1 cellular context compared by ENCODE assay signal in the genomic region with DNA sequence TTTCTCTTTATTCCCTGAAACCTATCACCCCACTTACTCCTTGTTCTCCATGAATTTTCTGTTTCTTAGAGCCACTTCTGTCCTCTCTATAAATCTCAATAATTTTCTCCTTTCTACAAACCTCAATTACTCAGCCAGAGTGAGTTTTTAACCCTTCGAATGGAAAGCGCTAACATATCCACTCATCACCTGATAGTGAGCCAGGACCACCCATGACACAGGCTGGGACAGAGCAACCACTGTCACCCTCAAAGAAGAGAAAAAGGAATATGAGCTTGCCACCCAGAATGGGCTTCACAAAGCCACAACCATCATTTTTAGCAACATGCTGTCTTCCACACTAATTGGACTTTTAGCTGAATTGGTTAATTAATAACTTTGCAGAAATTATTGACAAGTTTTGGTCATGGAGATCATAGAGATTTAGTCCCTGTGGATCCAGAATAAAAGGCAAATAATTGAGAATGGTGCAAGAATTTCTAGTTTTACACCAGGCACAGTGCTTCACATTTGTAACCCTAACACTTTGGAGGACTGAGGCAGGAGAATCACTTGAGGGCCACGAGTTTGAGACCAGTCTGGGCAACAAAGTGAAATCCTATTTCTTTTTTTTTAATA.
TF ChIP-seq lines count a peak whose summit lies in the region.

No MANE protein-coding gene starts in this region.

TF ChIP-seq in HepG2, 621 proteins besides CTCF, POLR2A, EP300 and RAD21:
- TF ChIP-seq SUZ12 (IDR thresholded peaks at IDR 0.05; ENCODE audit: low read depth, low read length) = no peak
- no peak for TF ChIP-seq JUND (CRISPR knock-in tag; IDR thresholded peaks at IDR 0.05)
- TF ChIP-seq, protein P1, sequence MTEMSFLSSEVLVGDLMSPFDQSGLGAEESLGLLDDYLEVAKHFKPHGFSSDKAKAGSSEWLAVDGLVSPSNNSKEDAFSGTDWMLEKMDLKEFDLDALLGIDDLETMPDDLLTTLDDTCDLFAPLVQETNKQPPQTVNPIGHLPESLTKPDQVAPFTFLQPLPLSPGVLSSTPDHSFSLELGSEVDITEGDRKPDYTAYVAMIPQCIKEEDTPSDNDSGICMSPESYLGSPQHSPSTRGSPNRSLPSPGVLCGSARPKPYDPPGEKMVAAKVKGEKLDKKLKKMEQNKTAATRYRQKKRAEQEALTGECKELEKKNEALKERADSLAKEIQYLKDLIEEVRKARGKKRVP (CRISPR knock-in tag; IDR thresholded peaks at IDR 0.05) = peak in 1 of 2 experiments; percentile 90; a peak in 2 of 4 replicates
- peak; percentile 63 for TF ChIP-seq MIXL1 (CRISPR knock-in tag; IDR thresholded peaks at IDR 0.05)
- TF ChIP-seq GATAD2A (CRISPR knock-in tag; IDR thresholded peaks at IDR 0.05) = 0 out of 2 replicates have a peak, but pooled peaks have one; percentile 17
- TF ChIP-seq, protein P2, sequence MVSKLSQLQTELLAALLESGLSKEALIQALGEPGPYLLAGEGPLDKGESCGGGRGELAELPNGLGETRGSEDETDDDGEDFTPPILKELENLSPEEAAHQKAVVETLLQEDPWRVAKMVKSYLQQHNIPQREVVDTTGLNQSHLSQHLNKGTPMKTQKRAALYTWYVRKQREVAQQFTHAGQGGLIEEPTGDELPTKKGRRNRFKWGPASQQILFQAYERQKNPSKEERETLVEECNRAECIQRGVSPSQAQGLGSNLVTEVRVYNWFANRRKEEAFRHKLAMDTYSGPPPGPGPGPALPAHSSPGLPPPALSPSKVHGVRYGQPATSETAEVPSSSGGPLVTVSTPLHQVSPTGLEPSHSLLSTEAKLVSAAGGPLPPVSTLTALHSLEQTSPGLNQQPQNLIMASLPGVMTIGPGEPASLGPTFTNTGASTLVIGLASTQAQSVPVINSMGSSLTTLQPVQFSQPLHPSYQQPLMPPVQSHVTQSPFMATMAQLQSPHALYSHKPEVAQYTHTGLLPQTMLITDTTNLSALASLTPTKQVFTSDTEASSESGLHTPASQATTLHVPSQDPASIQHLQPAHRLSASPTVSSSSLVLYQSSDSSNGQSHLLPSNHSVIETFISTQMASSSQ (IDR thresholded peaks at IDR 0.05; ENCODE audit: low read depth) = peak; percentile 61; the same call in 1 of the 2 replicates
- TF ChIP-seq, protein P2 (CRISPR knock-in tag; IDR thresholded peaks at IDR 0.05; ENCODE audit: borderline replicate concordance) = no peak
- TF ChIP-seq MEIS1 (CRISPR knock-in tag; IDR thresholded peaks at IDR 0.05; ENCODE audit: borderline replicate concordance) = no peak
- TF ChIP-seq, protein P3, sequence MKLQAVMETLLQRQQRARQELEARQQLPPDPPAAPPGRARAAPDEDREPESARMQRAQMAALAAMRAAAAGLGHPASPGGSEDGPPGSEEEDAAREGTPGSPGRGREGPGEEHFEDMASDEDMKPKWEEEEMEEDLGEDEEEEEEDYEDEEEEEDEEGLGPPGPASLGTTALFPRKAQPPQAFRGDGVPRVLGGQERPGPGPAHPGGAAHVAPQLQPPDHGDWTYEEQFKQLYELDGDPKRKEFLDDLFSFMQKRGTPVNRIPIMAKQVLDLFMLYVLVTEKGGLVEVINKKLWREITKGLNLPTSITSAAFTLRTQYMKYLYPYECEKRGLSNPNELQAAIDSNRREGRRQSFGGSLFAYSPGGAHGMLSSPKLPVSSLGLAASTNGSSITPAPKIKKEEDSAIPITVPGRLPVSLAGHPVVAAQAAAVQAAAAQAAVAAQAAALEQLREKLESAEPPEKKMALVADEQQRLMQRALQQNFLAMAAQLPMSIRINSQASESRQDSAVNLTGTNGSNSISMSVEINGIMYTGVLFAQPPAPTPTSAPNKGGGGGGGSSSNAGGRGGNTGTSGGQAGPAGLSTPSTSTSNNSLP (IDR thresholded peaks at IDR 0.05; ENCODE audit: low read depth, low read length) = peak; percentile 30; the same call in 1 of the 2 replicates
- no peak for TF ChIP-seq CREM (IDR thresholded peaks at IDR 0.05)
- TF ChIP-seq CREM (CRISPR knock-in tag; IDR thresholded peaks at IDR 0.05) = no peak
- TF ChIP-seq HNF4A (CRISPR knock-in tag; IDR thresholded peaks at IDR 0.05) = peak; percentile 35; the same call in 1 of the 2 replicates
- TF ChIP-seq BCL6 (CRISPR knock-in tag; IDR thresholded peaks at IDR 0.05) = 0 out of 2 replicates have a peak, but pooled peaks have one; percentile 10
- TF ChIP-seq FOXA3 (CRISPR knock-in tag; IDR thresholded peaks at IDR 0.05) = 0 out of 2 replicates have a peak, but pooled peaks have one; percentile 12
- peak; percentile 44 for TF ChIP-seq ASH2L (IDR thresholded peaks at IDR 0.05; ENCODE audit: insufficient read length, low read depth, low read length)
- TF ChIP-seq NCOR1 (IDR thresholded peaks at IDR 0.05; ENCODE audit: borderline replicate concordance, low read length) = 0 out of 2 replicates have a peak, but pooled peaks have one; percentile 19
- TF ChIP-seq, protein P4, sequence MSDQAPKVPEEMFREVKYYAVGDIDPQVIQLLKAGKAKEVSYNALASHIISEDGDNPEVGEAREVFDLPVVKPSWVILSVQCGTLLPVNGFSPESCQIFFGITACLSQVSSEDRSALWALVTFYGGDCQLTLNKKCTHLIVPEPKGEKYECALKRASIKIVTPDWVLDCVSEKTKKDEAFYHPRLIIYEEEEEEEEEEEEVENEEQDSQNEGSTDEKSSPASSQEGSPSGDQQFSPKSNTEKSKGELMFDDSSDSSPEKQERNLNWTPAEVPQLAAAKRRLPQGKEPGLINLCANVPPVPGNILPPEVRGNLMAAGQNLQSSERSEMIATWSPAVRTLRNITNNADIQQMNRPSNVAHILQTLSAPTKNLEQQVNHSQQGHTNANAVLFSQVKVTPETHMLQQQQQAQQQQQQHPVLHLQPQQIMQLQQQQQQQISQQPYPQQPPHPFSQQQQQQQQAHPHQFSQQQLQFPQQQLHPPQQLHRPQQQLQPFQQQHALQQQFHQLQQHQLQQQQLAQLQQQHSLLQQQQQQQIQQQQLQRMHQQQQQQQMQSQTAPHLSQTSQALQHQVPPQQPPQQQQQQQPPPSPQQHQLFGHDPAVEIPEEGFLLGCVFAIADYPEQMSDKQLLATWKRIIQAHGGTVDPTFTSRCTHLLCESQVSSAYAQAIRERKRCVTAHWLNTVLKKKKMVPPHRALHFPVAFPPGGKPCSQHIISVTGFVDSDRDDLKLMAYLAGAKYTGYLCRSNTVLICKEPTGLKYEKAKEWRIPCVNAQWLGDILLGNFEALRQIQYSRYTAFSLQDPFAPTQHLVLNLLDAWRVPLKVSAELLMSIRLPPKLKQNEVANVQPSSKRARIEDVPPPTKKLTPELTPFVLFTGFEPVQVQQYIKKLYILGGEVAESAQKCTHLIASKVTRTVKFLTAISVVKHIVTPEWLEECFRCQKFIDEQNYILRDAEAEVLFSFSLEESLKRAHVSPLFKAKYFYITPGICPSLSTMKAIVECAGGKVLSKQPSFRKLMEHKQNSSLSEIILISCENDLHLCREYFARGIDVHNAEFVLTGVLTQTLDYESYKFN (CRISPR knock-in tag; conservative IDR thresholded peaks at IDR 0.05) = 0 out of 2 replicates have a peak, but pooled peaks have one; percentile 40
- TF ChIP-seq, protein P5, sequence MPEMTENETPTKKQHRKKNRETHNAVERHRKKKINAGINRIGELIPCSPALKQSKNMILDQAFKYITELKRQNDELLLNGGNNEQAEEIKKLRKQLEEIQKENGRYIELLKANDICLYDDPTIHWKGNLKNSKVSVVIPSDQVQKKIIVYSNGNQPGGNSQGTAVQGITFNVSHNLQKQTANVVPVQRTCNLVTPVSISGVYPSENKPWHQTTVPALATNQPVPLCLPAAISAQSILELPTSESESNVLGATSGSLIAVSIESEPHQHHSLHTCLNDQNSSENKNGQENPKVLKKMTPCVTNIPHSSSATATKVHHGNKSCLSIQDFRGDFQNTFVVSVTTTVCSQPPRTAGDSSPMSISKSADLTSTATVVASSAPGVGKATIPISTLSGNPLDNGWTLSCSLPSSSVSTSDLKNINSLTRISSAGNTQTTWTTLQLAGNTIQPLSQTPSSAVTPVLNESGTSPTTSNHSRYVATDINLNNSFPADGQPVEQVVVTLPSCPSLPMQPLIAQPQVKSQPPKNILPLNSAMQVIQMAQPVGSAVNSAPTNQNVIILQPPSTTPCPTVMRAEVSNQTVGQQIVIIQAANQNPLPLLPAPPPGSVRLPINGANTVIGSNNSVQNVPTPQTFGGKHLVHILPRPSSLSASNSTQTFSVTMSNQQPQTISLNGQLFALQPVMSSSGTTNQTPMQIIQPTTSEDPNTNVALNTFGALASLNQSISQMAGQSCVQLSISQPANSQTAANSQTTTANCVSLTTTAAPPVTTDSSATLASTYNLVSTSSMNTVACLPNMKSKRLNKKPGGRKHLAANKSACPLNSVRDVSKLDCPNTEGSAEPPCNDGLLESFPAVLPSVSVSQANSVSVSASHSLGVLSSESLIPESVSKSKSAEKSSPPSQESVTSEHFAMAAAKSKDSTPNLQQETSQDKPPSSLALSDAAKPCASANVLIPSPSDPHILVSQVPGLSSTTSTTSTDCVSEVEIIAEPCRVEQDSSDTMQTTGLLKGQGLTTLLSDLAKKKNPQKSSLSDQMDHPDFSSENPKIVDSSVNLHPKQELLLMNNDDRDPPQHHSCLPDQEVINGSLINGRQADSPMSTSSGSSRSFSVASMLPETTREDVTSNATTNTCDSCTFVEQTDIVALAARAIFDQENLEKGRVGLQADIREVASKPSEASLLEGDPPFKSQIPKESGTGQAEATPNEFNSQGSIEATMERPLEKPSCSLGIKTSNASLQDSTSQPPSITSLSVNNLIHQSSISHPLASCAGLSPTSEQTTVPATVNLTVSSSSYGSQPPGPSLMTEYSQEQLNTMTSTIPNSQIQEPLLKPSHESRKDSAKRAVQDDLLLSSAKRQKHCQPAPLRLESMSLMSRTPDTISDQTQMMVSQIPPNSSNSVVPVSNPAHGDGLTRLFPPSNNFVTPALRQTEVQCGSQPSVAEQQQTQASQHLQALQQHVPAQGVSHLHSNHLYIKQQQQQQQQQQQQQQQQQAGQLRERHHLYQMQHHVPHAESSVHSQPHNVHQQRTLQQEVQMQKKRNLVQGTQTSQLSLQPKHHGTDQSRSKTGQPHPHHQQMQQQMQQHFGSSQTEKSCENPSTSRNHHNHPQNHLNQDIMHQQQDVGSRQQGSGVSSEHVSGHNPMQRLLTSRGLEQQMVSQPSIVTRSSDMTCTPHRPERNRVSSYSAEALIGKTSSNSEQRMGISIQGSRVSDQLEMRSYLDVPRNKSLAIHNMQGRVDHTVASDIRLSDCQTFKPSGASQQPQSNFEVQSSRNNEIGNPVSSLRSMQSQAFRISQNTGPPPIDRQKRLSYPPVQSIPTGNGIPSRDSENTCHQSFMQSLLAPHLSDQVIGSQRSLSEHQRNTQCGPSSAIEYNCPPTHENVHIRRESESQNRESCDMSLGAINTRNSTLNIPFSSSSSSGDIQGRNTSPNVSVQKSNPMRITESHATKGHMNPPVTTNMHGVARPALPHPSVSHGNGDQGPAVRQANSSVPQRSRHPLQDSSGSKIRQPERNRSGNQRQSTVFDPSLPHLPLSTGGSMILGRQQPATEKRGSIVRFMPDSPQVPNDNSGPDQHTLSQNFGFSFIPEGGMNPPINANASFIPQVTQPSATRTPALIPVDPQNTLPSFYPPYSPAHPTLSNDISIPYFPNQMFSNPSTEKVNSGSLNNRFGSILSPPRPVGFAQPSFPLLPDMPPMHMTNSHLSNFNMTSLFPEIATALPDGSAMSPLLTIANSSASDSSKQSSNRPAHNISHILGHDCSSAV (CRISPR knock-in tag; IDR thresholded peaks at IDR 0.05; ENCODE audit: borderline replicate concordance) = no peak
- TF ChIP-seq ZNF652 (CRISPR knock-in tag; IDR thresholded peaks at IDR 0.05; ENCODE audit: borderline replicate concordance, low read depth) = peak; percentile 84
- TF ChIP-seq CEBPG (CRISPR knock-in tag; IDR thresholded peaks at IDR 0.05) = peak; percentile 74
- no peak for TF ChIP-seq KLF13 (CRISPR knock-in tag; IDR thresholded peaks at IDR 0.05)
- TF ChIP-seq, protein P6, sequence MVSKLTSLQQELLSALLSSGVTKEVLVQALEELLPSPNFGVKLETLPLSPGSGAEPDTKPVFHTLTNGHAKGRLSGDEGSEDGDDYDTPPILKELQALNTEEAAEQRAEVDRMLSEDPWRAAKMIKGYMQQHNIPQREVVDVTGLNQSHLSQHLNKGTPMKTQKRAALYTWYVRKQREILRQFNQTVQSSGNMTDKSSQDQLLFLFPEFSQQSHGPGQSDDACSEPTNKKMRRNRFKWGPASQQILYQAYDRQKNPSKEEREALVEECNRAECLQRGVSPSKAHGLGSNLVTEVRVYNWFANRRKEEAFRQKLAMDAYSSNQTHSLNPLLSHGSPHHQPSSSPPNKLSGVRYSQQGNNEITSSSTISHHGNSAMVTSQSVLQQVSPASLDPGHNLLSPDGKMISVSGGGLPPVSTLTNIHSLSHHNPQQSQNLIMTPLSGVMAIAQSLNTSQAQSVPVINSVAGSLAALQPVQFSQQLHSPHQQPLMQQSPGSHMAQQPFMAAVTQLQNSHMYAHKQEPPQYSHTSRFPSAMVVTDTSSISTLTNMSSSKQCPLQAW (CRISPR knock-in tag; IDR thresholded peaks at IDR 0.05) = peak; percentile 25; the same call in 1 of the 2 replicates
- no peak for TF ChIP-seq YEATS2 (CRISPR knock-in tag; IDR thresholded peaks at IDR 0.05; ENCODE audit: borderline replicate concordance)
